In genomic region chr7:30846378-30846777, GRCh38 we compare ENCODE assay signal across 12 cellular contexts.
DNase-seq lines count a peak whose midpoint lies in the region; TF ChIP-seq lines count a peak whose summit lies in the region.
"Had no signal": no experiment of that assay in that cellular context is flagged by ENCODE, and none has a peak within 500 bp of the region (broad histone marks: within the 10 kb centered on the region; RNA-seq: fewer than 3 reads in every experiment).

No MANE protein-coding gene starts in this region.

- no peaks in the 10 kb centered on the region for H3K27me3 Mint-ChIP-seq in activated CD4-positive, alpha-beta memory T cell treated with anti-CD3 and anti-CD28 coated beads, Interleukin-2, amount 10 ng/mL, durations not matched to agents 7 days and 5 days
- H3K27me3 Mint-ChIP-seq: type B pancreatic cell had no signal

- TF ChIP-seq CTCF in esophagus squamous epithelium (IDR thresholded peaks at IDR 0.05), result no peak

- no peak overlapping the region for H3K27ac Mint-ChIP-seq in activated CD4-positive, alpha-beta memory T cell treated with anti-CD3 and anti-CD28 coated beads, Interleukin-2, amount 10 ng/mL, durations not matched to agents 7 days and 5 days
- H3K27ac Mint-ChIP-seq: type B pancreatic cell had no signal

- no peaks in the 10 kb centered on the region for H3K36me3 Mint-ChIP-seq in activated CD4-positive, alpha-beta memory T cell treated with anti-CD3 and anti-CD28 coated beads, Interleukin-2, amount 10 ng/mL, durations not matched to agents 7 days and 5 days (ENCODE audit: low read depth)
- H3K36me3 Mint-ChIP-seq: type B pancreatic cell had no signal

- POLR2A ChIA-PET in activated CD4-positive, alpha-beta memory T cell treated with anti-CD3 and anti-CD28 coated beads, Interleukin-2, amount 10 ng/mL, durations not matched to agents 7 days and 5 days (lab: Charles Lee), result no interaction called here

- no peaks in the 10 kb centered on the region for H3K4me1 Mint-ChIP-seq in activated CD4-positive, alpha-beta memory T cell treated with anti-CD3 and anti-CD28 coated beads, Interleukin-2, amount 10 ng/mL, durations not matched to agents 7 days and 5 days

- H3K4me3 Mint-ChIP-seq in activated CD4-positive, alpha-beta memory T cell treated with anti-CD3 and anti-CD28 coated beads, Interleukin-2, amount 10 ng/mL, durations not matched to agents 7 days and 5 days, result no peak overlapping the region
- H3K4me3 Mint-ChIP-seq: type B pancreatic cell had no signal

- whole genome bisulfite sequencing in esophagus squamous epithelium, 2 donors, result 44 to 58% methylated on average over 3 to 6 of the region's 6 CpGs

- 0 out of 22 replicates have a peak, but pooled peaks cover 0 to 5% (median 0%) of the 10 kb centered on the region in 11 experiments for H4K20me1 ChIP-seq in BLaER1 treated with 17β-estradiol and CSF1 and Interleukin-3, amounts not matched to agents 10 nM and 100 nM

- H3K4me3 ChIP-seq in BLaER1 treated with 17β-estradiol and CSF1 and Interleukin-3, amounts not matched to agents 10 nM and 100 nM, result no peak overlapping the region
- no peak overlapping the region for H3K4me3 ChIP-seq in esophagus squamous epithelium

- no peak overlapping the region for H3K27ac ChIP-seq in BLaER1 treated with 17β-estradiol and CSF1 and Interleukin-3, amounts not matched to agents 10 nM and 100 nM
- peak overlapping the region; percentile 43 to 85 (median 84) for H3K27ac ChIP-seq in esophagus squamous epithelium

- intact Hi-C loops in esophagus squamous epithelium (cut with DNase I), result no loop called here

- CTCF ChIA-PET in activated CD4-positive, alpha-beta memory T cell treated with anti-CD3 and anti-CD28 coated beads, Interleukin-2, amount 10 ng/mL, durations not matched to agents 7 days and 5 days (lab: Charles Lee), result no interaction called here

- peak; percentile 7 for DNase-seq in NCI-H510A treated with DMSO at 0.1 percent for 48 hours (lab: John Stamatoyannopoulos, UW)
- DNase-seq in esophagus squamous epithelium (lab: John Stamatoyannopoulos, UW), result no peak
- DNase-seq in renal cortical epithelial cell (ENCODE audit: low read depth), result peak; percentile 36
- DNase-seq in SHP77 treated with DMSO at 0.1 percent for 48 hours (lab: John Stamatoyannopoulos, UW), result no peak
- no peak for DNase-seq in germinal center (ENCODE audit: low spot score)
- no peak for DNase-seq in GOT3 (lab: John Stamatoyannopoulos, UW)
- DNase-seq in activated CD4-positive, alpha-beta memory T cell treated with anti-CD3 and anti-CD28 coated beads, Interleukin-2, amount 10 ng/mL, durations not matched to agents 7 days and 5 days, result no peak
- DNase-seq: kidney, NCI-H2227 treated with DMSO at 0.1 percent for 48 hours had no signal

- H3K27me3 ChIP-seq in BLaER1 treated with 17β-estradiol and CSF1 and Interleukin-3, amounts not matched to agents 10 nM and 100 nM, result no peaks in the 10 kb centered on the region
- H3K27me3 ChIP-seq in esophagus squamous epithelium, result no peaks in the 10 kb centered on the region

- TF ChIP-seq POLR2A in esophagus squamous epithelium (IDR thresholded peaks at IDR 0.05), result no peak

- H3K9ac ChIP-seq in BLaER1 treated with 17β-estradiol and CSF1 and Interleukin-3, amounts not matched to agents 10 nM and 100 nM, result no peak overlapping the region
- H3K9ac ChIP-seq: parathyroid adenoma had no signal

- no peaks in the 10 kb centered on the region for H3K9me3 Mint-ChIP-seq in activated CD4-positive, alpha-beta memory T cell treated with anti-CD3 and anti-CD28 coated beads, Interleukin-2, amount 10 ng/mL, durations not matched to agents 7 days and 5 days
- H3K9me3 Mint-ChIP-seq: type B pancreatic cell had no signal

- H3K4me1 ChIP-seq in BLaER1 treated with 17β-estradiol and CSF1 and Interleukin-3, amounts not matched to agents 10 nM and 100 nM, result peaks cover 19 to 83% (median 68%) of the 10 kb centered on the region in 10 experiments
- H3K4me1 ChIP-seq in esophagus squamous epithelium, result peaks cover 0 to 85% (median 20%) of the 10 kb centered on the region in 3 donors
- H3K4me1 ChIP-seq: parathyroid adenoma had no signal

- peaks cover 0 to under 1% (median 0%) of the 10 kb centered on the region in 11 experiments; a peak in 1 of 22 replicates for H3K9me3 ChIP-seq in BLaER1 treated with 17β-estradiol and CSF1 and Interleukin-3, amounts not matched to agents 10 nM and 100 nM (replicated peaks in 1 of 11)
- no peaks in the 10 kb centered on the region for H3K9me3 ChIP-seq in esophagus squamous epithelium

- H3K36me3 ChIP-seq in BLaER1 treated with 17β-estradiol and CSF1 and Interleukin-3, amounts not matched to agents 10 nM and 100 nM, result no peaks in the 10 kb centered on the region
- peaks cover 0 to 2% (median 0%) of the 10 kb centered on the region in 3 donors for H3K36me3 ChIP-seq in esophagus squamous epithelium

- H3K4me2 ChIP-seq in BLaER1 treated with 17β-estradiol and CSF1 and Interleukin-3, amounts not matched to agents 10 nM and 100 nM, result peak overlapping the region in 10 of 11 experiments; percentile 40 to 94 (median 62); a peak in 18 of 22 replicates

Comparison
In these comparisons a context has a peak if more than half of its experiments do, and no peak if none do; other contexts are left out.
1. H3K27ac ChIP-seq: peak in esophagus squamous epithelium (4 of 4); none in BLaER1 treated with 17β-estradiol and CSF1 and Interleukin-3, amounts not matched to agents 10 nM and 100 nM (0 of 11).
2. DNase-seq: peak in NCI-H510A treated with DMSO at 0.1 percent for 48 hours (single experiment) and renal cortical epithelial cell (single experiment); none in esophagus squamous epithelium (single experiment), SHP77 treated with DMSO at 0.1 percent for 48 hours (single experiment), germinal center (single experiment), GOT3 (single experiment) and activated CD4-positive, alpha-beta memory T cell treated with anti-CD3 and anti-CD28 coated beads, Interleukin-2, amount 10 ng/mL, durations not matched to agents 7 days and 5 days (single experiment).